1 cellular context compared by ENCODE assay signal in genomic region chr1:47436304-47436978, GRCh38.
TF ChIP-seq lines count a peak whose summit lies in the region.

No MANE protein-coding gene starts in this region.

TF ChIP-seq in K562, 482 proteins besides CTCF, POLR2A, EP300 and RAD21 (continued from another document and continues in another):
- TF ChIP-seq ZBTB2 (IDR thresholded peaks at IDR 0.05) (peak; percentile 35; the same call in 1 of the 2 replicates), ZNF143 (CRISPR knock-in tag; IDR thresholded peaks at IDR 0.05) (peak; percentile 44; the same call in 1 of the 2 replicates), E2F1 (CRISPR knock-in tag; IDR thresholded peaks at IDR 0.05) (no peak), ID3 (CRISPR knock-in tag; IDR thresholded peaks at IDR 0.05) (no peak), ID3 (tag; IDR thresholded peaks at IDR 0.05) (0 out of 2 replicates have a peak, but pooled peaks have one; percentile 14), ZNF41 (CRISPR knock-in tag; conservative IDR thresholded peaks at IDR 0.05) (no peak), CEBPG (CRISPR knock-in tag; IDR thresholded peaks at IDR 0.05) (peak; percentile 60), CEBPG (tag; conservative IDR thresholded peaks at IDR 0.05 in 1 of 2, IDR thresholded peaks at IDR 0.05 in 1 of 2) (peak; percentile 50 to 73; a peak in 3 of 4 replicates), ZFP36 (IDR thresholded peaks at IDR 0.05; ENCODE audit: low read depth, low read length, partially characterized antibody) (no peak), DMBX1 (CRISPR knock-in tag; IDR thresholded peaks at IDR 0.05; ENCODE audit: borderline replicate concordance) (no peak), RFX5 (IDR thresholded peaks at IDR 0.05; ENCODE audit: low read depth, low read length) (no peak), YY1 (IDR thresholded peaks at IDR 0.05; ENCODE audit: borderline replicate concordance in 1 of 3, control insufficient read depth in 1 of 3, extremely low read depth in 1 of 3, insufficient read depth in 3 of 3, insufficient read length in 1 of 3, insufficient replicate concordance in 2 of 3, low read depth in 1 of 3, low read length in 2 of 3) (peak in 2 of 3 experiments; percentile 15 to 49), ZEB2 (IDR thresholded peaks at IDR 0.05) (0 out of 2 replicates have a peak, but pooled peaks have one; percentile 26), ARID3B (CRISPR knock-in tag; IDR thresholded peaks at IDR 0.05; ENCODE audit: borderline replicate concordance) (no peak), CBX1 (IDR thresholded peaks at IDR 0.05; ENCODE audit: low read depth) (no peak), HCFC1 (IDR thresholded peaks at IDR 0.05; ENCODE audit: low read depth, low read length) (peak; percentile 26; the same call in 1 of the 2 replicates), TAF7 (tag; IDR thresholded peaks at IDR 0.05) (no peak), ZNF253 (CRISPR knock-in tag; conservative IDR thresholded peaks at IDR 0.05) (no peak), NR0B1 (IDR thresholded peaks at IDR 0.05; ENCODE audit: partially characterized antibody) (no peak), ZNF408 (CRISPR knock-in tag; IDR thresholded peaks at IDR 0.05; ENCODE audit: low read depth) (no peak), ARHGAP35 (IDR thresholded peaks at IDR 0.05; ENCODE audit: partially characterized antibody) (peak; percentile 47), STAT5B (CRISPR knock-in tag; IDR thresholded peaks at IDR 0.05) (no peak), ZBTB7A (IDR thresholded peaks at IDR 0.05; ENCODE audit: borderline replicate concordance, control insufficient read depth, low read depth, low read length) (peak; percentile 81; the same call in 1 of the 2 replicates), HMGXB4 (CRISPR knock-in tag; IDR thresholded peaks at IDR 0.05) (peak; percentile 54), TRIM24 (IDR thresholded peaks at IDR 0.05) (peak in 1 of 2 experiments; percentile 24; a peak in 1 of 4 replicates), ZNF449 (CRISPR knock-in tag; IDR thresholded peaks at IDR 0.05) (no peak), BCLAF1 (IDR thresholded peaks at IDR 0.05; ENCODE audit: borderline replicate concordance in 1 of 2, control insufficient read depth in 1 of 2, low read depth in 2 of 2, low read length in 1 of 2) (no peak), ZMIZ1 (IDR thresholded peaks at IDR 0.05; ENCODE audit: low read depth in 2 of 2, low read length in 2 of 2) (peak in 1 of 2 experiments; percentile 6; a peak in 1 of 4 replicates), CBFB (CRISPR knock-in tag; IDR thresholded peaks at IDR 0.05) (peak; percentile 20; the same call in 1 of the 2 replicates), TEAD1 (CRISPR knock-in tag; IDR thresholded peaks at IDR 0.05) (peak in 1 of 2 experiments; percentile 80; a peak in 3 of 4 replicates), SRSF1 (IDR thresholded peaks at IDR 0.05; ENCODE audit: low read depth, low read length) (no peak), TAL1 (IDR thresholded peaks at IDR 0.05) (peak; percentile 24; the same call in 1 of the 2 replicates), GMEB1 (CRISPR knock-in tag; IDR thresholded peaks at IDR 0.05) (no peak), ZNF133 (CRISPR knock-in tag; IDR thresholded peaks at IDR 0.05) (no peak), LEF1 (IDR thresholded peaks at IDR 0.05) (no peak), SREBF2 (CRISPR knock-in tag; IDR thresholded peaks at IDR 0.05) (0 out of 2 replicates have a peak, but pooled peaks have one; percentile 31), SMAD1 (IDR thresholded peaks at IDR 0.05; ENCODE audit: low read depth, low read length, partially characterized antibody) (no peak), TOE1 (IDR thresholded peaks at IDR 0.05; ENCODE audit: borderline replicate concordance) (no peak), TOE1 (CRISPR knock-in tag; IDR thresholded peaks at IDR 0.05; ENCODE audit: borderline replicate concordance, low read depth) (0 out of 2 replicates have a peak, but pooled peaks have one; percentile 23), CBX2 (IDR thresholded peaks at IDR 0.05; ENCODE audit: insufficient read depth, low read length, poor library complexity, severe bottlenecking) (no peak), C11orf30 (IDR thresholded peaks at IDR 0.05; ENCODE audit: low read depth) (no peak), SMARCA5 (IDR thresholded peaks at IDR 0.05) (0 out of 2 replicates have a peak, but pooled peaks have one; percentile 78), CEBPB (tag; IDR thresholded peaks at IDR 0.05) (peak; percentile 92), HDGF (IDR thresholded peaks at IDR 0.05) (0 out of 2 replicates have a peak, but pooled peaks have one; percentile 70)
